9 cellular contexts compared by ENCODE assay signal in genomic region chr14:60166144-60166543, GRCh38. TPM values are rescaled to one million over a fixed set of nuclear protein-coding genes. Genes with fewer than 3 reads are reported as not detected.
DNase-seq lines count a peak whose midpoint lies in the region; ATAC-seq, FAIRE-seq and TF ChIP-seq lines count a peak whose summit lies in the region.
"Had no signal": no experiment of that assay in that cellular context is flagged by ENCODE, and none has a peak within 500 bp of the region (broad histone marks: within the 10 kb centered on the region; RNA-seq: fewer than 3 reads in every experiment).

No MANE protein-coding gene starts in this region.

- ATAC-seq in aorta (ENCODE audit: low FRiP score), result no peak

- peaks cover 13% of the 10 kb centered on the region for H3K27me3 Mint-ChIP-seq in endothelial cell (ENCODE audit: unreplicated experiment)

- peak overlapping the region; percentile 89 for H3K4me3 Mint-ChIP-seq in endothelial cell (ENCODE audit: unreplicated experiment)

- TF ChIP-seq POLR2A in GM12891 (IDR thresholded peaks at IDR 0.05; ENCODE audit: low read depth, low read length), result no peak
- no peak for TF ChIP-seq POLR2A in Peyer's patch (IDR thresholded peaks at IDR 0.05)
- no peak for TF ChIP-seq POLR2A in sigmoid colon (IDR thresholded peaks at IDR 0.05)

- no peaks in the 10 kb centered on the region for H3K9me3 Mint-ChIP-seq in endothelial cell (ENCODE audit: unreplicated experiment)

- H3K36me3 ChIP-seq in Peyer's patch (peaks cover 0 to 14% (median 0%) of the 10 kb centered on the region in 3 donors), sigmoid colon (no peaks in the 10 kb centered on the region), aorta (ENCODE audit: control insufficient read depth in 1 of 2, insufficient read depth in 2 of 2, low read length in 1 of 2) (no peaks in the 10 kb centered on the region)

- peaks cover 4% of the 10 kb centered on the region for H3K36me3 Mint-ChIP-seq in endothelial cell (ENCODE audit: low read depth, unreplicated experiment)

- TF ChIP-seq CTCF in Peyer's patch (IDR thresholded peaks at IDR 0.05) (no peak), endothelial cell (IDR thresholded peaks at IDR 0.05; ENCODE audit: unreplicated experiment) (no peak), sigmoid colon (IDR thresholded peaks at IDR 0.05) (no peak)

- 67 to 75% methylated on average over 3 of the region's 3 CpGs for WGBS in sigmoid colon, 2 donors
- 23 to 26% methylated on average over 3 of the region's 3 CpGs for WGBS in aorta, 2 donors

- intact Hi-C loops in sigmoid colon (cut with DNase I) (loop anchor here (5.0 kb wide), 2 partner anchors 81 to 199 kb away; partner anchors contain the start of gene PPM1A), aorta (cut with DNase I) (loop anchor here (5.0 kb wide), 4 partner anchors 74 to 104 kb away; partner anchors contain the start of gene PCNX4 (in 1 of the 2))

- no peak for DNase-seq in GM12891 (ENCODE audit: insufficient read length, low spot score)
- DNase-seq in Peyer's patch, result peak in 1 of 3 donors; percentile 50
- no peak for DNase-seq in endothelial cell (ENCODE audit: low spot score)
- no peak for DNase-seq in sigmoid colon
- no peak for DNase-seq in aorta
- no peak for DNase-seq in hepatic stellate cell (ENCODE audit: low spot score)
- no peak for DNase-seq in HK-2 (ENCODE audit: unreplicated experiment)
- no peak for DNase-seq in stimulated activated CD4-positive, alpha-beta T cell treated with anti-CD3 and anti-CD28 coated beads, Interleukin-2, amount 100 ng/mL, for 24 hours
- DNase-seq: NCI-H2081 treated with DMSO at 0.1 percent for 48 hours had no signal

- peaks cover 0 to 20% (median 0%) of the 10 kb centered on the region in 4 donors for H3K4me1 ChIP-seq in Peyer's patch
- H3K4me1 ChIP-seq in sigmoid colon, result peaks cover 0 to 25% (median 19%) of the 10 kb centered on the region in 4 donors
- peaks cover 0 to 2% of the 10 kb centered on the region in 2 donors for H3K4me1 ChIP-seq in aorta (ENCODE audit: control insufficient read depth in 1 of 2, insufficient read depth in 2 of 2, low read length in 2 of 2)

- H3K4me3 ChIP-seq in Peyer's patch (no peak overlapping the region), sigmoid colon (no peak overlapping the region), aorta (ENCODE audit: low read length in 2 of 2) (no peak overlapping the region)

- H3K27ac ChIP-seq in Peyer's patch, result peak overlapping the region; percentile 93 to 98 (median 96)
- peak overlapping the region; percentile 86 to 97 (median 92) for H3K27ac ChIP-seq in sigmoid colon
- peak overlapping the region in 1 of 2 donors; percentile 94 for H3K27ac ChIP-seq in aorta (ENCODE audit: low read depth in 1 of 2, low read length in 2 of 2)

- peak overlapping the region; percentile 42 for H3K27ac Mint-ChIP-seq in endothelial cell (ENCODE audit: unreplicated experiment)

- no peaks in the 10 kb centered on the region for H3K9me3 ChIP-seq in Peyer's patch
- H3K9me3 ChIP-seq in sigmoid colon, result no peaks in the 10 kb centered on the region
- no peaks in the 10 kb centered on the region for H3K9me3 ChIP-seq in aorta (ENCODE audit: control insufficient read depth, low read length)

- no peaks in the 10 kb centered on the region for H3K27me3 ChIP-seq in Peyer's patch
- H3K27me3 ChIP-seq in sigmoid colon, result no peaks in the 10 kb centered on the region
- no peaks in the 10 kb centered on the region for H3K27me3 ChIP-seq in aorta (ENCODE audit: control insufficient read depth in 1 of 2, insufficient read depth in 2 of 2, low read length in 1 of 2)

- FAIRE-seq in GM12891 (lab: Jason Lieb, UNC), result peak; percentile 50

- no peak for TF ChIP-seq EP300 in sigmoid colon (IDR thresholded peaks at IDR 0.05)

- H3K4me1 Mint-ChIP-seq in endothelial cell (ENCODE audit: unreplicated experiment), result peaks cover 9% of the 10 kb centered on the region

TF ChIP-seq in GM12891, 5 proteins besides CTCF, POLR2A, EP300 and RAD21:
- TF ChIP-seq PAX5 (IDR thresholded peaks at IDR 0.05; ENCODE audit: insufficient read depth, low read length, severe bottlenecking) (no peak), SPI1 (IDR thresholded peaks at IDR 0.05; ENCODE audit: low read depth, low read length) (no peak), POLR2AphosphoS5 (IDR thresholded peaks at IDR 0.05; ENCODE audit: low read depth, low read length) (no peak), POU2F2 (IDR thresholded peaks at IDR 0.05; ENCODE audit: low read depth, low read length) (no peak), TAF1 (IDR thresholded peaks at IDR 0.05; ENCODE audit: low read depth, low read length) (no peak)
TF ChIP-seq in GM12891: peak in this region for 0.

RNA-seq across cellular contexts. Expression of gene DHRS7, which starts 0.9 kb away (rescaled TPM):
- 60.9 TPM for polyA plus RNA-seq in GM12891 (2012; ENCODE audit: low read depth, missing spikeins)
- total RNA-seq in Peyer's patch, result 1,000 to 10,000 TPM in 1 of 4 donors, 100 to 1,000 TPM in 2, 10 to 100 TPM in 1; 18.2 to 1,170 (median 337) TPM
- total RNA-seq in endothelial cell (ENCODE audit: unreplicated experiment), result 67.3 TPM
- 10 to 100 TPM; 43.7 to 70.9 (median 59.7) TPM for total RNA-seq in sigmoid colon
- 10 to 100 TPM; 18.0 to 49.2 (median 22.7) TPM for polyA plus RNA-seq in sigmoid colon
- 10 to 100 TPM; 68.2 to 75.3 TPM for total RNA-seq in aorta
- polyA plus RNA-seq in aorta, result 10 to 100 TPM; 67.7 to 68.3 TPM
